10 cellular contexts compared by ENCODE assay signal in genomic region chr10:115094605-115095004, GRCh38. TPM values are rescaled to one million over a fixed set of nuclear protein-coding genes. Genes with fewer than 3 reads are reported as not detected.
DNase-seq lines count a peak whose midpoint lies in the region; ATAC-seq and TF ChIP-seq lines count a peak whose summit lies in the region.
"Had no signal": no experiment of that assay in that cellular context is flagged by ENCODE, and none has a peak within 500 bp of the region (broad histone marks: within the 10 kb centered on the region; RNA-seq: fewer than 3 reads in every experiment).

No MANE protein-coding gene starts in this region.

- peak overlapping the region; percentile 52 for H3K4me3 Mint-ChIP-seq in T-helper 2 cell treated with Interferon-gamma antibody and Interleukin-4, amounts not matched to agents 5 μg/mL and 100 μg/mL, for 36 hours
- peak overlapping the region; percentile 45 to 74 (median 69) for H3K4me3 Mint-ChIP-seq in T-cell

- intact Hi-C loops in gastrocnemius medialis (cut with DNase I; ENCODE audit: low total_unique reads) = no loop called here

- no peak for TF ChIP-seq CTCF in kidney epithelial cell (IDR thresholded peaks at IDR 0.05; ENCODE audit: insufficient read depth, low read length, poor library complexity, severe bottlenecking)
- no peak for TF ChIP-seq CTCF in gastrocnemius medialis (IDR thresholded peaks at IDR 0.05 in 4 of 5, conservative IDR thresholded peaks at IDR 0.05 in 1 of 5)
- no peak for TF ChIP-seq CTCF in upper lobe of left lung (IDR thresholded peaks at IDR 0.05)

- in situ Hi-C loops in gastrocnemius medialis (cut with MboI; ENCODE audit: low sequenced_read_pairs in 4 of 4) = no loop called here

- TF ChIP-seq POLR2A in gastrocnemius medialis (IDR thresholded peaks at IDR 0.05) (no peak), upper lobe of left lung (IDR thresholded peaks at IDR 0.05) (no peak)

- CTCF ChIA-PET in T-cell (lab: Charles Lee) = interaction anchor here in 1 of 2 donors (0.6 kb wide), 1 partner anchor 27 kb away, joined by 3 read pairs; no protein-coding TSS in a partner anchor

- 41 to 53% methylated on average over 10 of the region's 10 CpGs for WGBS in upper lobe of left lung, 2 donors

- TF ChIP-seq EP300 in upper lobe of left lung (IDR thresholded peaks at IDR 0.05) = no peak

- H3K27ac ChIP-seq in gastrocnemius medialis (no peak overlapping the region), upper lobe of left lung (no peak overlapping the region)
- H3K27ac ChIP-seq: lower lobe of right lung had no signal

- H3K4me1 ChIP-seq in gastrocnemius medialis (peaks cover 4 to 6% of the 10 kb centered on the region in 2 donors), upper lobe of left lung (peaks cover 18 to 24% (median 20%) of the 10 kb centered on the region in 4 donors)

- H3K27me3 Mint-ChIP-seq in T-helper 2 cell treated with Interferon-gamma antibody and Interleukin-4, amounts not matched to agents 5 μg/mL and 100 μg/mL, for 36 hours (ENCODE audit: low read depth) = peaks cover 52% of the 10 kb centered on the region
- H3K27me3 Mint-ChIP-seq in T-cell = peaks cover 43 to 45% of the 10 kb centered on the region in 2 donors

- ATAC-seq in T-cell (replicated peaks in 1 of 4) (no peak), gastrocnemius medialis (no peak), upper lobe of left lung (ENCODE audit: low FRiP score in 2 of 2) (no peak), GM18502 (IDR thresholded peaks at IDR 0.05; ENCODE audit: poor library complexity, unreplicated experiment) (no peak)

- no peaks in the 10 kb centered on the region for H3K36me3 Mint-ChIP-seq in T-helper 2 cell treated with Interferon-gamma antibody and Interleukin-4, amounts not matched to agents 5 μg/mL and 100 μg/mL, for 36 hours (ENCODE audit: low read depth)
- H3K36me3 Mint-ChIP-seq in T-cell = no peaks in the 10 kb centered on the region

- POLR2A ChIA-PET in T-cell (lab: Charles Lee) = no interaction called here

- no peak for DNase-seq in T-helper 2 cell treated with Interferon-gamma antibody and Interleukin-4, amounts not matched to agents 5 μg/mL and 100 μg/mL, for 36 hours (ENCODE audit: low spot score)
- DNase-seq in T-helper 2 cell (no peak), T-cell (no peak), kidney epithelial cell (ENCODE audit: low read depth) (no peak), gastrocnemius medialis (no peak), upper lobe of left lung (no peak)
- DNase-seq in central memory CD4-positive, alpha-beta T cell = no peak
- DNase-seq: Karpas-422, lower lobe of right lung had no signal

- H3K36me3 ChIP-seq in kidney epithelial cell (ENCODE audit: control insufficient read depth, insufficient read depth, low read length) (no peaks in the 10 kb centered on the region), gastrocnemius medialis (no peaks in the 10 kb centered on the region), upper lobe of left lung (no peaks in the 10 kb centered on the region)
- H3K36me3 ChIP-seq: lower lobe of right lung had no signal

- peak overlapping the region; percentile 72 for H3K4me3 ChIP-seq in kidney epithelial cell (ENCODE audit: low read depth, low read length)
- peak overlapping the region; percentile 57 to 89 (median 66) for H3K4me3 ChIP-seq in gastrocnemius medialis
- no peak overlapping the region for H3K4me3 ChIP-seq in upper lobe of left lung

- no peaks in the 10 kb centered on the region for H3K27me3 ChIP-seq in kidney epithelial cell (ENCODE audit: control insufficient read depth, insufficient read depth, low read length)
- H3K27me3 ChIP-seq in gastrocnemius medialis = peaks cover 8 to 32% (median 19%) of the 10 kb centered on the region in 3 donors
- H3K27me3 ChIP-seq in upper lobe of left lung = peaks cover 0 to 23% (median 10%) of the 10 kb centered on the region in 4 donors

- H3K9me3 Mint-ChIP-seq in T-helper 2 cell treated with Interferon-gamma antibody and Interleukin-4, amounts not matched to agents 5 μg/mL and 100 μg/mL, for 36 hours = no peaks in the 10 kb centered on the region
- H3K9me3 Mint-ChIP-seq in T-cell = no peaks in the 10 kb centered on the region

- H3K9me3 ChIP-seq in gastrocnemius medialis = no peaks in the 10 kb centered on the region
- no peaks in the 10 kb centered on the region for H3K9me3 ChIP-seq in upper lobe of left lung
- H3K9me3 ChIP-seq: lower lobe of right lung had no signal

- peaks cover 5% of the 10 kb centered on the region for H3K4me1 Mint-ChIP-seq in T-helper 2 cell treated with Interferon-gamma antibody and Interleukin-4, amounts not matched to agents 5 μg/mL and 100 μg/mL, for 36 hours (ENCODE audit: low read depth)
- peaks cover 11 to 19% (median 14%) of the 10 kb centered on the region in 3 donors for H3K4me1 Mint-ChIP-seq in T-cell

- no peak overlapping the region for H3K27ac Mint-ChIP-seq in T-helper 2 cell treated with Interferon-gamma antibody and Interleukin-4, amounts not matched to agents 5 μg/mL and 100 μg/mL, for 36 hours
- no peak overlapping the region for H3K27ac Mint-ChIP-seq in T-cell

RNA-seq across cellular contexts. Expression of gene ATRNL1, which starts 1.4 kb away (rescaled TPM):
- total RNA-seq in T-cell = under 1 TPM in 3 of 5 donors, not detected in 2; 0.18 to 0.35 (median 0.20) TPM
- total RNA-seq in kidney epithelial cell = 5.1 and 11.4 TPM in 2 replicates
- total RNA-seq in gastrocnemius medialis = 10 to 100 TPM in 1 of 4 donors, 1 to 10 TPM in 3; 1.6 to 10.8 (median 3.8) TPM
- total RNA-seq in upper lobe of left lung = 1 to 10 TPM in 1 of 6 donors, under 1 TPM in 5; 0.11 to 1.0 (median 0.39) TPM

Comparison
In these comparisons a context has a peak if more than half of its experiments do, and no peak if none do; other contexts are left out.
1. H3K4me3 ChIP-seq: peak in kidney epithelial cell (single experiment) and gastrocnemius medialis (4 of 4); none in upper lobe of left lung (0 of 4).